Comparison of ENCODE assay signal across 11 cellular contexts in the genomic region with DNA sequence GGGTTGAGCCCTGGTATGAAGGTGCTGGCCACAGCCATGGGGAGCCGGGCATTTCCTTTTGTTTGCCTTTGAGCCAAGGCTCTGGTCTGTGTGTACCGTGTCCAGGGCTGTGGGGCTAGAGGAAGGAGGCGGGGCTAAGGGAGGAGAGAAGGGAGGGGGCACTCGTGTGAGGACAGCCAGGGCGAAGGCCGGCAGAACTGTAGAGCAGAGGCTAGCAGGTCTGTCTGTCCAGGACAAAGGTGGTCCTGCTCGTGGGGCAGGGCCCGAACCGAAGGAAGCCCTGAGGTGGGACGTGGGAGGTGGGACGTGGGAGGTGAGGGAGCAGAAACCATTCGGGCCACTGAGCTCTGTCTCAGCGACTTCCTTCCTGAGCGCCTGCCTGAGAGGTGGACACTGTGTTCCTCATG. TPM values are rescaled to one million over a fixed set of nuclear protein-coding genes. Genes with fewer than 3 reads are reported as not detected.
DNase-seq lines count a peak whose midpoint lies in the region; ATAC-seq, FAIRE-seq and TF ChIP-seq lines count a peak whose summit lies in the region.
"Had no signal": no experiment of that assay in that cellular context is flagged by ENCODE, and none has a peak within 500 bp of the region (broad histone marks: within the 10 kb centered on the region; RNA-seq: fewer than 3 reads in every experiment).

No MANE protein-coding gene starts in this region.

- H3K4me3 ChIP-seq in astrocyte (ENCODE audit: insufficient read depth, low read depth, low read length) (no peak overlapping the region), iPS-20b (ENCODE audit: low read length) (no peak overlapping the region), rectal smooth muscle tissue (ENCODE audit: low read length) (peak overlapping the region; percentile 37)

- peaks cover 3% of the 10 kb centered on the region for H3K9me3 Mint-ChIP-seq in astrocyte (ENCODE audit: unreplicated experiment)
- H3K9me3 Mint-ChIP-seq: T-helper 1 cell treated with Interleukin-12 subunit alpha and Interleukin-12 subunit beta and Interleukin-4 antibody, amounts not matched to agents 30 μg/mL and 1 μg/mL, for 36 hours had no signal

- no peak for ATAC-seq in GM18505 (IDR thresholded peaks at IDR 0.05; ENCODE audit: unreplicated experiment)
- no peak for ATAC-seq in GM19324 (IDR thresholded peaks at IDR 0.05; ENCODE audit: low FRiP score, unreplicated experiment)

- DNase-seq in ELF-1 (ENCODE audit: low read depth, low spot score) = peak; percentile 64
- DNase-seq in astrocyte (ENCODE audit: low read depth) = no peak
- no peak for DNase-seq in activated T-cell treated with anti-CD3 and anti-CD28 coated beads, Interleukin-2, amount 50 U/mL, for 1 hour
- DNase-seq in NCI-H524 (lab: John Stamatoyannopoulos, UW) = no peak
- DNase-seq: NCI-H446 had no signal

- no peaks in the 10 kb centered on the region for H3K27me3 Mint-ChIP-seq in astrocyte (ENCODE audit: low read depth, unreplicated experiment)

- TF ChIP-seq POLR2A in GM18505 (IDR thresholded peaks at IDR 0.05; ENCODE audit: borderline replicate concordance, extremely low read depth, insufficient read depth, insufficient read length) = no peak

- H4K20me1 ChIP-seq in astrocyte (ENCODE audit: insufficient read depth, low read length) = peaks cover 5% of the 10 kb centered on the region

- no peak for FAIRE-seq in astrocyte (lab: Jason Lieb, UNC)
- FAIRE-seq: D721Med had no signal

- H3K4me3 Mint-ChIP-seq in astrocyte (ENCODE audit: unreplicated experiment) = no peak overlapping the region
- H3K4me3 Mint-ChIP-seq: T-helper 1 cell treated with Interleukin-12 subunit alpha and Interleukin-12 subunit beta and Interleukin-4 antibody, amounts not matched to agents 30 μg/mL and 1 μg/mL, for 36 hours had no signal

- TF ChIP-seq CTCF in astrocyte (IDR thresholded peaks at IDR 0.05; ENCODE audit: insufficient read depth, low read depth, low read length) = no peak

- H3K9ac ChIP-seq in astrocyte (ENCODE audit: low read length) (no peak overlapping the region), iPS-20b (ENCODE audit: low read depth, low read length) (peak overlapping the region; percentile 22; the same call in 1 of the 2 replicates), rectal smooth muscle tissue (ENCODE audit: low read length) (no peak overlapping the region)

- H3K9me3 ChIP-seq in astrocyte (ENCODE audit: insufficient read depth, low read depth, low read length) = no peaks in the 10 kb centered on the region
- no peaks in the 10 kb centered on the region for H3K9me3 ChIP-seq in iPS-20b (ENCODE audit: insufficient read depth, low read depth, low read length)

- no peak overlapping the region for H3K4me2 ChIP-seq in astrocyte (ENCODE audit: low read length)

- H3K4me1 Mint-ChIP-seq in astrocyte (ENCODE audit: low read depth, unreplicated experiment) = peaks cover 12% of the 10 kb centered on the region

- H3K27ac ChIP-seq in astrocyte (ENCODE audit: low read depth, low read length) (no peak overlapping the region), iPS-20b (ENCODE audit: low read length) (no peak overlapping the region), rectal smooth muscle tissue (ENCODE audit: low read depth, low read length) (peak overlapping the region; percentile 81)

- H3K79me2 ChIP-seq in astrocyte (ENCODE audit: insufficient read depth, low read length) = no peaks in the 10 kb centered on the region

- peaks cover 4% of the 10 kb centered on the region for H3K4me1 ChIP-seq in astrocyte (ENCODE audit: insufficient read depth, low read length)
- H3K4me1 ChIP-seq in iPS-20b (ENCODE audit: insufficient read depth, low read length) = no peaks in the 10 kb centered on the region; the same call in 1 of the 2 replicates
- H3K4me1 ChIP-seq in rectal smooth muscle tissue (ENCODE audit: control insufficient read depth, insufficient read depth, low read length) = peaks cover 15% of the 10 kb centered on the region

- peak overlapping the region; percentile 6 for H3K27ac Mint-ChIP-seq in astrocyte (ENCODE audit: unreplicated experiment)
- H3K27ac Mint-ChIP-seq: T-helper 1 cell treated with Interleukin-12 subunit alpha and Interleukin-12 subunit beta and Interleukin-4 antibody, amounts not matched to agents 30 μg/mL and 1 μg/mL, for 36 hours had no signal

- peaks cover 19% of the 10 kb centered on the region for H3K36me3 Mint-ChIP-seq in astrocyte (ENCODE audit: low read depth, unreplicated experiment)

- H3K36me3 ChIP-seq in astrocyte (ENCODE audit: insufficient read depth, low read length) (peaks cover 9% of the 10 kb centered on the region), iPS-20b (ENCODE audit: insufficient read depth, low read depth, low read length) (no peaks in the 10 kb centered on the region), rectal smooth muscle tissue (ENCODE audit: control insufficient read depth, insufficient read depth, low read length) (peaks cover 4% of the 10 kb centered on the region)

- no peak overlapping the region for H2AFZ ChIP-seq in astrocyte (ENCODE audit: low read depth, low read length)

- H3K27me3 ChIP-seq in astrocyte (ENCODE audit: insufficient read depth, low read length) (no peaks in the 10 kb centered on the region), iPS-20b (ENCODE audit: insufficient read depth, low read length) (no peaks in the 10 kb centered on the region), rectal smooth muscle tissue (ENCODE audit: control insufficient read depth, insufficient read depth, low read length) (no peaks in the 10 kb centered on the region)

RNA-seq across cellular contexts. Expression of a gene that starts 41.3 kb away (rescaled TPM):
- total RNA-seq in astrocyte = 30.9 and 33.7 TPM in 2 replicates

RNA-seq across cellular contexts. Expression of a gene that starts 54.4 kb away (rescaled TPM):
- 1.8 and 2.4 TPM in 2 replicates for total RNA-seq in astrocyte
